In genomic region chr3:146813496-146813895, GRCh38 we compare ENCODE assay signal across 23 cellular contexts.
DNase-seq lines count a peak whose midpoint lies in the region; ATAC-seq, FAIRE-seq and TF ChIP-seq lines count a peak whose summit lies in the region.
"Had no signal": no experiment of that assay in that cellular context is flagged by ENCODE, and none has a peak within 500 bp of the region (broad histone marks: within the 10 kb centered on the region; RNA-seq: fewer than 3 reads in every experiment).

No MANE protein-coding gene starts in this region.

- H4K5ac ChIP-seq in H1 (ENCODE audit: insufficient read length, low read depth, low read length), result no peak overlapping the region

- no peaks in the 10 kb centered on the region for H4K20me1 ChIP-seq in H1 (replicated peaks in 1 of 2; ENCODE audit: control insufficient read depth in 1 of 2, insufficient read depth in 2 of 2, low read length in 2 of 2)
- H4K20me1 ChIP-seq: BLaER1 had no signal

- H2BK15ac ChIP-seq in H1 (ENCODE audit: low read length), result no peak overlapping the region

- no peak for TF ChIP-seq RAD21 in H1 (IDR thresholded peaks at IDR 0.05 in 1 of 2, conservative IDR thresholded peaks at IDR 0.05 in 1 of 2; ENCODE audit: low read depth in 2 of 2, low read length in 2 of 2)

- H3K27ac Mint-ChIP-seq in nephron, result peak overlapping the region in 2 of 3 experiments; percentile 15 to 42
- no peak overlapping the region for H3K27ac Mint-ChIP-seq in activated T-cell treated with anti-CD3 and anti-CD28 coated beads, Interleukin-2, amount 50 U/mL, for 24 hours
- H3K27ac Mint-ChIP-seq: activated CD4-positive, alpha-beta T cell treated with anti-CD3 and anti-CD28 coated beads for 36 hours; activated naive CD8-positive, alpha-beta T cell; activated T-helper 1 cell treated with anti-CD3 and anti-CD28 coated beads, Interleukin-12 subunit alpha, Interleukin-12 subunit beta, Interleukin-2, Interleukin-4 antibody, amounts not matched to agents 30 ng/mL and 10 ng/mL and 1 ng/mL, durations not matched to agents 14 hours and 24 hours and 36 hours; stimulated activated naive CD8-positive, alpha-beta T cell treated with anti-CD3 and anti-CD28 coated beads, Interleukin-15, Interleukin-2, amounts not matched to agents 100 ng/mL and 50 ng/mL, for 24 hours; T-helper 1 cell treated with Interleukin-12 subunit alpha and Interleukin-12 subunit beta and Interleukin-4 antibody, amounts not matched to agents 30 μg/mL and 1 μg/mL, for 36 hours had no signal

- peak overlapping the region; percentile 15; the same call in 1 of the 2 replicates for H2AFZ ChIP-seq in H1 (ENCODE audit: low read length)

- no peaks in the 10 kb centered on the region for H3K4me1 ChIP-seq in H1 (replicated peaks in 1 of 4; ENCODE audit: control insufficient read depth in 3 of 4, insufficient read depth in 4 of 4, low read length in 3 of 4)
- no peaks in the 10 kb centered on the region for H3K4me1 ChIP-seq in right lobe of liver
- H3K4me1 ChIP-seq: BLaER1, left lung, Peyer's patch had no signal

- H3K14ac ChIP-seq in H1 (ENCODE audit: insufficient read length), result no peak overlapping the region

- intact Hi-C loops in right lobe of liver (cut with DNase I), result no loop called here

- no peaks in the 10 kb centered on the region for H3K27me3 ChIP-seq in H1 (replicated peaks in 1 of 4; ENCODE audit: control insufficient read depth in 3 of 4, extremely low read depth in 1 of 4, insufficient read depth in 3 of 4, low read length in 3 of 4)
- H3K27me3 ChIP-seq in right lobe of liver, result no peaks in the 10 kb centered on the region
- H3K27me3 ChIP-seq: BLaER1, left lung, Peyer's patch, thyroid gland had no signal

- WGBS in H1 (ENCODE audit: extremely low coverage in 1 of 2, insufficient coverage in 1 of 2, insufficient read length in 1 of 2, insufficient replicate concordance in 2 of 2, low coverage in 1 of 2, low lambda C conversion rate in 2 of 2, missing lambda C conversion rate in 1 of 2), 2 experiments, result 76% methylated on average over 1 of the region's 1 CpG; no CpG with 5 or more reads in 1 of the 2 experiments
- 14% methylated on average over 1 of the region's 1 CpG for WGBS in right lobe of liver (ENCODE audit: insufficient coverage, low coverage, low lambda C conversion rate, missing lambda C conversion rate)

- CTCF ChIA-PET in H1 (lab: Charles Lee; ENCODE audit: partially characterized antibody), result no interaction called here

- H3K27ac ChIP-seq in H1 (ENCODE audit: low read depth, low read length) (no peak overlapping the region), right lobe of liver (no peak overlapping the region)
- H3K27ac ChIP-seq: BLaER1, left lung, Peyer's patch, thyroid gland had no signal

- TF ChIP-seq POLR2A in H54 (IDR thresholded peaks at IDR 0.05; ENCODE audit: low read depth, low read length) (no peak), H1 (IDR thresholded peaks at IDR 0.05; ENCODE audit: control extremely low read depth in 1 of 2, low read depth in 2 of 2, low read length in 2 of 2) (no peak), right lobe of liver (IDR thresholded peaks at IDR 0.05) (no peak)

- no peaks in the 10 kb centered on the region for H3K27me3 Mint-ChIP-seq in nephron (ENCODE audit: low read depth)
- H3K27me3 Mint-ChIP-seq in activated T-cell treated with anti-CD3 and anti-CD28 coated beads, Interleukin-2, amount 50 U/mL, for 24 hours, result no peaks in the 10 kb centered on the region
- H3K27me3 Mint-ChIP-seq: activated CD4-positive, alpha-beta T cell treated with anti-CD3 and anti-CD28 coated beads for 36 hours; activated naive CD8-positive, alpha-beta T cell; stimulated activated naive CD8-positive, alpha-beta T cell treated with anti-CD3 and anti-CD28 coated beads, Interleukin-15, Interleukin-2, amounts not matched to agents 100 ng/mL and 50 ng/mL, for 24 hours had no signal

- H3K9ac ChIP-seq in H1 (replicated peaks in 1 of 4; ENCODE audit: extremely low read depth in 1 of 4, low read depth in 3 of 4, low read length in 3 of 4), result no peak overlapping the region
- H3K9ac ChIP-seq: BLaER1 had no signal

- H3K56ac ChIP-seq in H1 (replicated peaks; ENCODE audit: insufficient read length, low read depth, low read length), result no peak overlapping the region

- H3K4me3 ChIP-seq in H1 (ENCODE audit: extremely low read depth in 1 of 4, insufficient read depth in 2 of 4, low read depth in 3 of 4, low read length in 4 of 4) (no peak overlapping the region), right lobe of liver (no peak overlapping the region)
- H3K4me3 ChIP-seq: BLaER1, left lung, Peyer's patch, thyroid gland had no signal

- no peaks in the 10 kb centered on the region; the same call in 1 of the 2 replicates for H3K23me2 ChIP-seq in H1 (ENCODE audit: low read depth, low read length)

- no peaks in the 10 kb centered on the region for H3K9me3 Mint-ChIP-seq in nephron
- H3K9me3 Mint-ChIP-seq in activated T-cell treated with anti-CD3 and anti-CD28 coated beads, Interleukin-2, amount 50 U/mL, for 24 hours, result no peaks in the 10 kb centered on the region
- H3K9me3 Mint-ChIP-seq: activated T-helper 1 cell treated with anti-CD3 and anti-CD28 coated beads, Interleukin-12 subunit alpha, Interleukin-12 subunit beta, Interleukin-2, Interleukin-4 antibody, amounts not matched to agents 30 ng/mL and 10 ng/mL and 1 ng/mL, durations not matched to agents 14 hours and 24 hours and 36 hours; stimulated activated naive CD8-positive, alpha-beta T cell treated with anti-CD3 and anti-CD28 coated beads, Interleukin-15, Interleukin-2, amounts not matched to agents 100 ng/mL and 50 ng/mL, for 24 hours; T-helper 1 cell treated with Interleukin-12 subunit alpha and Interleukin-12 subunit beta and Interleukin-4 antibody, amounts not matched to agents 30 μg/mL and 1 μg/mL, for 36 hours had no signal

- no peak for TF ChIP-seq EP300 in H1 (IDR thresholded peaks at IDR 0.05; ENCODE audit: borderline replicate concordance in 1 of 2, low read depth in 2 of 2, low read length in 2 of 2)

- no peak overlapping the region for H3K23ac ChIP-seq in H1 (ENCODE audit: insufficient read length)

- TF ChIP-seq CTCF in H1 (IDR thresholded peaks at IDR 0.05; ENCODE audit: control extremely low read depth in 1 of 3, insufficient read depth in 1 of 3, low read depth in 1 of 3, low read length in 3 of 3) (no peak), nephron (IDR thresholded peaks at IDR 0.05; ENCODE audit: unreplicated experiment in 3 of 3) (no peak), right lobe of liver (IDR thresholded peaks at IDR 0.05) (no peak)

- peaks cover 6% of the 10 kb centered on the region for H3K4me1 Mint-ChIP-seq in nephron
- H3K4me1 Mint-ChIP-seq in activated T-cell treated with anti-CD3 and anti-CD28 coated beads, Interleukin-2, amount 50 U/mL, for 24 hours (ENCODE audit: low read depth), result no peaks in the 10 kb centered on the region
- H3K4me1 Mint-ChIP-seq: activated CD4-positive, alpha-beta T cell treated with anti-CD3 and anti-CD28 coated beads for 36 hours had no signal

- H3K79me1 ChIP-seq in H1 (ENCODE audit: low read depth, low read length), result no peaks in the 10 kb centered on the region

- no peak overlapping the region for H3K4ac ChIP-seq in H1 (replicated peaks; ENCODE audit: insufficient read length, low read depth, low read length)

- POLR2A ChIA-PET in H1 (lab: Charles Lee; ENCODE audit: partially characterized antibody), result no interaction called here

- no peak overlapping the region for H4K8ac ChIP-seq in H1 (ENCODE audit: extremely low read depth, insufficient read depth, low read length)

- FAIRE-seq in H54 (lab: Jason Lieb, UNC) (peak; percentile 33), H1 (lab: Jason Lieb, UNC) (peak; percentile 36)

- H3K9me3 ChIP-seq in H1 (ENCODE audit: insufficient read depth in 2 of 2, low read depth in 1 of 2, low read length in 1 of 2), result no peaks in the 10 kb centered on the region
- H3K9me3 ChIP-seq in right lobe of liver, result no peaks in the 10 kb centered on the region
- H3K9me3 ChIP-seq: BLaER1, left lung, Peyer's patch, thyroid gland had no signal

- H3K4me3 Mint-ChIP-seq in nephron, result no peak overlapping the region
- H3K4me3 Mint-ChIP-seq in activated T-cell treated with anti-CD3 and anti-CD28 coated beads, Interleukin-2, amount 50 U/mL, for 24 hours, result no peak overlapping the region
- H3K4me3 Mint-ChIP-seq: activated CD4-positive, alpha-beta T cell treated with anti-CD3 and anti-CD28 coated beads for 36 hours; activated naive CD8-positive, alpha-beta T cell; activated T-helper 1 cell treated with anti-CD3 and anti-CD28 coated beads, Interleukin-12 subunit alpha, Interleukin-12 subunit beta, Interleukin-2, Interleukin-4 antibody, amounts not matched to agents 30 ng/mL and 10 ng/mL and 1 ng/mL, durations not matched to agents 14 hours and 24 hours and 36 hours; stimulated activated naive CD8-positive, alpha-beta T cell treated with anti-CD3 and anti-CD28 coated beads, Interleukin-15, Interleukin-2, amounts not matched to agents 100 ng/mL and 50 ng/mL, for 24 hours; T-helper 1 cell treated with Interleukin-12 subunit alpha and Interleukin-12 subunit beta and Interleukin-4 antibody, amounts not matched to agents 30 μg/mL and 1 μg/mL, for 36 hours had no signal

- no peak overlapping the region for H3K18ac ChIP-seq in H1 (ENCODE audit: extremely low read depth, low read length)

- H2BK12ac ChIP-seq in H1 (ENCODE audit: low read depth, low read length), result no peak overlapping the region

- H3K36me3 ChIP-seq in H1 (ENCODE audit: control insufficient read depth in 2 of 4, insufficient read depth in 4 of 4, low read length in 3 of 4) (no peaks in the 10 kb centered on the region), right lobe of liver (no peaks in the 10 kb centered on the region)
- H3K36me3 ChIP-seq: BLaER1, left lung, Peyer's patch, thyroid gland had no signal

- no peak overlapping the region for H2BK120ac ChIP-seq in H1 (replicated peaks; ENCODE audit: low read depth, low read length)

- no peaks in the 10 kb centered on the region for H3K79me2 ChIP-seq in H1 (ENCODE audit: control insufficient read depth in 1 of 2, insufficient read depth in 2 of 2, low read length in 2 of 2)

- no peak overlapping the region for H2BK5ac ChIP-seq in H1 (ENCODE audit: low read depth, low read length)

- no peak for ATAC-seq in right lobe of liver
- ATAC-seq: activated CD4-positive, alpha-beta T cell treated with anti-CD3 and anti-CD28 coated beads for 36 hours; left lung had no signal

- no peak overlapping the region for H2AK5ac ChIP-seq in H1 (ENCODE audit: low read depth, low read length)

- no peaks in the 10 kb centered on the region for H3K36me3 Mint-ChIP-seq in nephron (ENCODE audit: low read depth)
- no peaks in the 10 kb centered on the region for H3K36me3 Mint-ChIP-seq in activated T-cell treated with anti-CD3 and anti-CD28 coated beads, Interleukin-2, amount 50 U/mL, for 24 hours (ENCODE audit: low read depth)
- H3K36me3 Mint-ChIP-seq: activated naive CD8-positive, alpha-beta T cell had no signal

- no peak overlapping the region for H2BK20ac ChIP-seq in H1 (ENCODE audit: low read length)

- H4K91ac ChIP-seq in H1 (replicated peaks; ENCODE audit: insufficient read length, low read length), result no peak overlapping the region

- no peak overlapping the region for H3K4me2 ChIP-seq in H1 (ENCODE audit: insufficient read depth in 1 of 2, low read depth in 2 of 2, low read length in 2 of 2)
- H3K4me2 ChIP-seq: BLaER1 had no signal

- DNase-seq in AG08395 (ENCODE audit: low spot score) (peak; percentile 2), H54 (ENCODE audit: insufficient read length, low spot score) (no peak), H1 (ENCODE audit: low read depth in 1 of 2, low spot score in 2 of 2) (no peak), HPDE6-E6E7 (ENCODE audit: extremely low spot score) (no peak), right lobe of liver (no peak), activated gamma-delta T cell (lab: John Stamatoyannopoulos, UW) (no peak)
- no peak for DNase-seq in activated T-cell treated with anti-CD3 and anti-CD28 coated beads, Interleukin-2, amount 50 U/mL, for 24 hours
- DNase-seq: activated CD4-positive, alpha-beta T cell treated with anti-CD3 and anti-CD28 coated beads for 36 hours; COR-L47; H7; left lung; NCI-H2081; NCI-H510A; NK-92 treated with Interleukin-12 subunit alpha and Interleukin-12 subunit beta, amount 100 ng/mL, for 24 hours; Peyer's patch; stimulated activated CD4-positive, alpha-beta T cell treated with anti-CD3 and anti-CD28 coated beads, Interleukin-4, amount 100 ng/mL, for 4 hours; thyroid gland had no signal
